ENCODE assay signal across 2 cellular contexts in genomic region chr11:69650081-69650831, GRCh38.
TF ChIP-seq lines count a peak whose summit lies in the region.

No MANE protein-coding gene starts in this region.

TF ChIP-seq in IMR-90, 13 proteins besides CTCF, POLR2A, EP300 and RAD21:
- TF ChIP-seq USF2 (IDR thresholded peaks at IDR 0.05; ENCODE audit: low read depth, low read length) (no peak), BHLHE40 (IDR thresholded peaks at IDR 0.05; ENCODE audit: low read depth, low read length) (no peak), CEBPB (IDR thresholded peaks at IDR 0.05; ENCODE audit: low read depth, low read length) (no peak), SMC3 (IDR thresholded peaks at IDR 0.05; ENCODE audit: low read depth, low read length) (no peak), FOS (IDR thresholded peaks at IDR 0.05; ENCODE audit: low read depth, low read length) (no peak), RCOR1 (IDR thresholded peaks at IDR 0.05; ENCODE audit: insufficient replicate concordance, low read length) (no peak), NFE2L2 (IDR thresholded peaks at IDR 0.05; ENCODE audit: low read depth, low read length) (no peak), MAFK (IDR thresholded peaks at IDR 0.05; ENCODE audit: low read depth, low read length) (no peak), RFX5 (IDR thresholded peaks at IDR 0.05; ENCODE audit: low read depth, low read length) (no peak), MXI1 (IDR thresholded peaks at IDR 0.05; ENCODE audit: borderline replicate concordance, low read depth, low read length) (no peak), MAZ (IDR thresholded peaks at IDR 0.05; ENCODE audit: borderline replicate concordance, low read depth, low read length) (no peak), ELK1 (IDR thresholded peaks at IDR 0.05; ENCODE audit: borderline replicate concordance, low read depth, low read length) (no peak), CHD1 (IDR thresholded peaks at IDR 0.05; ENCODE audit: low read depth, low read length) (no peak)

TF ChIP-seq in K562, 482 proteins besides CTCF, POLR2A, EP300 and RAD21:
- TF ChIP-seq ZNF408 (CRISPR knock-in tag; IDR thresholded peaks at IDR 0.05; ENCODE audit: low read depth) (no peak), MEIS2 (IDR thresholded peaks at IDR 0.05; ENCODE audit: partially characterized antibody) (no peak), POLR2G (IDR thresholded peaks at IDR 0.05; ENCODE audit: low read depth, low read length) (peak; percentile 48)
